In genomic region chr17:19746517-19746916, GRCh38 we compare ENCODE assay signal across 1 cellular context.
TF ChIP-seq lines count a peak whose summit lies in the region.

No MANE protein-coding gene starts in this region.

TF ChIP-seq in HEK293, 187 proteins besides CTCF, POLR2A, EP300 and RAD21 (continued from another document):
- TF ChIP-seq, protein P1, sequence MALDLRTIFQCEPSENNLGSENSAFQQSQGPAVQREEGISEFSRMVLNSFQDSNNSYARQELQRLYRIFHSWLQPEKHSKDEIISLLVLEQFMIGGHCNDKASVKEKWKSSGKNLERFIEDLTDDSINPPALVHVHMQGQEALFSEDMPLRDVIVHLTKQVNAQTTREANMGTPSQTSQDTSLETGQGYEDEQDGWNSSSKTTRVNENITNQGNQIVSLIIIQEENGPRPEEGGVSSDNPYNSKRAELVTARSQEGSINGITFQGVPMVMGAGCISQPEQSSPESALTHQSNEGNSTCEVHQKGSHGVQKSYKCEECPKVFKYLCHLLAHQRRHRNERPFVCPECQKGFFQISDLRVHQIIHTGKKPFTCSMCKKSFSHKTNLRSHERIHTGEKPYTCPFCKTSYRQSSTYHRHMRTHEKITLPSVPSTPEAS (tag by site-specific recombination; IDR thresholded peaks at IDR 0.05) = peak; percentile 100
- no peak for TF ChIP-seq ZXDB (tag by site-specific recombination; IDR thresholded peaks at IDR 0.05)
